ENCODE assay signal across 1 cellular context in genomic region chr1:61450454-61451213, GRCh38.
TF ChIP-seq lines count a peak whose summit lies in the region.

No MANE protein-coding gene starts in this region.

TF ChIP-seq in HepG2, 621 proteins besides CTCF, POLR2A, EP300 and RAD21 (continued from another document):
- no peak for TF ChIP-seq ZNF543 (CRISPR knock-in tag; IDR thresholded peaks at IDR 0.05)
- TF ChIP-seq ZNF672 (CRISPR knock-in tag; IDR thresholded peaks at IDR 0.05) = no peak
- TF ChIP-seq, protein P1, sequence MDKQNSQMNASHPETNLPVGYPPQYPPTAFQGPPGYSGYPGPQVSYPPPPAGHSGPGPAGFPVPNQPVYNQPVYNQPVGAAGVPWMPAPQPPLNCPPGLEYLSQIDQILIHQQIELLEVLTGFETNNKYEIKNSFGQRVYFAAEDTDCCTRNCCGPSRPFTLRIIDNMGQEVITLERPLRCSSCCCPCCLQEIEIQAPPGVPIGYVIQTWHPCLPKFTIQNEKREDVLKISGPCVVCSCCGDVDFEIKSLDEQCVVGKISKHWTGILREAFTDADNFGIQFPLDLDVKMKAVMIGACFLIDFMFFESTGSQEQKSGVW (CRISPR knock-in tag; IDR thresholded peaks at IDR 0.05; ENCODE audit: borderline replicate concordance) = no peak
- TF ChIP-seq PBX3 (CRISPR knock-in tag; IDR thresholded peaks at IDR 0.05; ENCODE audit: borderline replicate concordance) = no peak
- TF ChIP-seq ZNF451 (CRISPR knock-in tag; IDR thresholded peaks at IDR 0.05) = no peak
- TF ChIP-seq, protein P2, sequence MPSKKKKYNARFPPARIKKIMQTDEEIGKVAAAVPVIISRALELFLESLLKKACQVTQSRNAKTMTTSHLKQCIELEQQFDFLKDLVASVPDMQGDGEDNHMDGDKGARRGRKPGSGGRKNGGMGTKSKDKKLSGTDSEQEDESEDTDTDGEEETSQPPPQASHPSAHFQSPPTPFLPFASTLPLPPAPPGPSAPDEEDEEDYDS (CRISPR knock-in tag; IDR thresholded peaks at IDR 0.05) = no peak
- no peak for TF ChIP-seq RFX1 (IDR thresholded peaks at IDR 0.05)
- TF ChIP-seq, protein P3, sequence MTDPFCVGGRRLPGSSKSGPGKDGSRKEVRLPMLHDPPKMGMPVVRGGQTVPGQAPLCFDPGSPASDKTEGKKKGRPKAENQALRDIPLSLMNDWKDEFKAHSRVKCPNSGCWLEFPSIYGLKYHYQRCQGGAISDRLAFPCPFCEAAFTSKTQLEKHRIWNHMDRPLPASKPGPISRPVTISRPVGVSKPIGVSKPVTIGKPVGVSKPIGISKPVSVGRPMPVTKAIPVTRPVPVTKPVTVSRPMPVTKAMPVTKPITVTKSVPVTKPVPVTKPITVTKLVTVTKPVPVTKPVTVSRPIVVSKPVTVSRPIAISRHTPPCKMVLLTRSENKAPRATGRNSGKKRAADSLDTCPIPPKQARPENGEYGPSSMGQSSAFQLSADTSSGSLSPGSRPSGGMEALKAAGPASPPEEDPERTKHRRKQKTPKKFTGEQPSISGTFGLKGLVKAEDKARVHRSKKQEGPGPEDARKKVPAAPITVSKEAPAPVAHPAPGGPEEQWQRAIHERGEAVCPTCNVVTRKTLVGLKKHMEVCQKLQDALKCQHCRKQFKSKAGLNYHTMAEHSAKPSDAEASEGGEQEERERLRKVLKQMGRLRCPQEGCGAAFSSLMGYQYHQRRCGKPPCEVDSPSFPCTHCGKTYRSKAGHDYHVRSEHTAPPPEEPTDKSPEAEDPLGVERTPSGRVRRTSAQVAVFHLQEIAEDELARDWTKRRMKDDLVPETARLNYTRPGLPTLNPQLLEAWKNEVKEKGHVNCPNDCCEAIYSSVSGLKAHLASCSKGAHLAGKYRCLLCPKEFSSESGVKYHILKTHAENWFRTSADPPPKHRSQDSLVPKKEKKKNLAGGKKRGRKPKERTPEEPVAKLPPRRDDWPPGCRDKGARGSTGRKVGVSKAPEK (CRISPR knock-in tag; IDR thresholded peaks at IDR 0.05; ENCODE audit: borderline replicate concordance) = no peak
- no peak for TF ChIP-seq ZFP1 (CRISPR knock-in tag; IDR thresholded peaks at IDR 0.05)
- no peak for TF ChIP-seq HOXA5 (CRISPR knock-in tag; IDR thresholded peaks at IDR 0.05)
- no peak for TF ChIP-seq ISX (CRISPR knock-in tag; conservative IDR thresholded peaks at IDR 0.05)
- TF ChIP-seq ZC3H4 (CRISPR knock-in tag; IDR thresholded peaks at IDR 0.05; ENCODE audit: borderline replicate concordance) = no peak
- TF ChIP-seq SMAD9 (CRISPR knock-in tag; IDR thresholded peaks at IDR 0.05) = no peak
- no peak for TF ChIP-seq ZNF281 (CRISPR knock-in tag; IDR thresholded peaks at IDR 0.05; ENCODE audit: borderline replicate concordance)
- no peak for TF ChIP-seq ZNF607 (CRISPR knock-in tag; IDR thresholded peaks at IDR 0.05; ENCODE audit: borderline replicate concordance)
- TF ChIP-seq ZFP62 (CRISPR knock-in tag; IDR thresholded peaks at IDR 0.05) = no peak
- TF ChIP-seq BCL6 (CRISPR knock-in tag; IDR thresholded peaks at IDR 0.05) = 0 out of 2 replicates have a peak, but pooled peaks have one; percentile 25
- no peak for TF ChIP-seq ZBTB42 (CRISPR knock-in tag; IDR thresholded peaks at IDR 0.05)
- peak; percentile 20; the same call in 1 of the 2 replicates for TF ChIP-seq CREM (IDR thresholded peaks at IDR 0.05)
- TF ChIP-seq CREM (CRISPR knock-in tag; IDR thresholded peaks at IDR 0.05) = no peak
- no peak for TF ChIP-seq ZNF235 (CRISPR knock-in tag; IDR thresholded peaks at IDR 0.05; ENCODE audit: borderline replicate concordance)
- TF ChIP-seq NR2F1 (CRISPR knock-in tag; IDR thresholded peaks at IDR 0.05) = no peak
- TF ChIP-seq NR0B2 (CRISPR knock-in tag; IDR thresholded peaks at IDR 0.05) = no peak
- 0 out of 2 replicates have a peak, but pooled peaks have one; percentile 33 for TF ChIP-seq ATF1 (CRISPR knock-in tag; IDR thresholded peaks at IDR 0.05)
- no peak for TF ChIP-seq ZNF12 (CRISPR knock-in tag; IDR thresholded peaks at IDR 0.05)
- no peak for TF ChIP-seq TEAD2 (CRISPR knock-in tag; IDR thresholded peaks at IDR 0.05)
- TF ChIP-seq FOSL1 (CRISPR knock-in tag; IDR thresholded peaks at IDR 0.05; ENCODE audit: borderline replicate concordance) = no peak
- peak; percentile 70 for TF ChIP-seq ZNF263 (CRISPR knock-in tag; IDR thresholded peaks at IDR 0.05)
- peak; percentile 56; the same call in 1 of the 2 replicates for TF ChIP-seq POGZ (CRISPR knock-in tag; IDR thresholded peaks at IDR 0.05)
- no peak for TF ChIP-seq HHEX (CRISPR knock-in tag; IDR thresholded peaks at IDR 0.05)
- TF ChIP-seq ZNF10 (CRISPR knock-in tag; IDR thresholded peaks at IDR 0.05; ENCODE audit: borderline replicate concordance, low read depth) = no peak
- no peak for TF ChIP-seq ZNF468 (CRISPR knock-in tag; IDR thresholded peaks at IDR 0.05)
- TF ChIP-seq REXO4 (CRISPR knock-in tag; IDR thresholded peaks at IDR 0.05; ENCODE audit: borderline replicate concordance) = no peak
- peak; percentile 41; the same call in 1 of the 2 replicates for TF ChIP-seq DPF2 (CRISPR knock-in tag; IDR thresholded peaks at IDR 0.05; ENCODE audit: borderline replicate concordance, low read depth)
- TF ChIP-seq, protein P4, sequence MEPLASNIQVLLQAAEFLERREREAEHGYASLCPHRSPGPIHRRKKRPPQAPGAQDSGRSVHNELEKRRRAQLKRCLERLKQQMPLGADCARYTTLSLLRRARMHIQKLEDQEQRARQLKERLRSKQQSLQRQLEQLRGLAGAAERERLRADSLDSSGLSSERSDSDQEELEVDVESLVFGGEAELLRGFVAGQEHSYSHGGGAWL (CRISPR knock-in tag; IDR thresholded peaks at IDR 0.05) = no peak
- no peak for TF ChIP-seq NCOA1 (CRISPR knock-in tag; IDR thresholded peaks at IDR 0.05)
- TF ChIP-seq TOE1 (CRISPR knock-in tag; IDR thresholded peaks at IDR 0.05) = no peak
- 0 out of 2 replicates have a peak, but pooled peaks have one; percentile 19 for TF ChIP-seq RCOR2 (CRISPR knock-in tag; IDR thresholded peaks at IDR 0.05)
- no peak for TF ChIP-seq RBFOX2 (IDR thresholded peaks at IDR 0.05; ENCODE audit: low read depth, low read length)
- TF ChIP-seq KDM1A (CRISPR knock-in tag; IDR thresholded peaks at IDR 0.05) = no peak
- TF ChIP-seq DZIP1 (CRISPR knock-in tag; IDR thresholded peaks at IDR 0.05) = no peak
- TF ChIP-seq ZNF567 (CRISPR knock-in tag; IDR thresholded peaks at IDR 0.05; ENCODE audit: borderline replicate concordance) = no peak
- TF ChIP-seq KAT2B (IDR thresholded peaks at IDR 0.05; ENCODE audit: borderline replicate concordance, low read depth, low read length) = no peak
- no peak for TF ChIP-seq ZC3H13 (CRISPR knock-in tag; IDR thresholded peaks at IDR 0.05)
- no peak for TF ChIP-seq GFI1 (CRISPR knock-in tag; IDR thresholded peaks at IDR 0.05; ENCODE audit: borderline replicate concordance)
- no peak for TF ChIP-seq RAD51 (IDR thresholded peaks at IDR 0.05; ENCODE audit: borderline replicate concordance)
- TF ChIP-seq THAP8 (CRISPR knock-in tag; IDR thresholded peaks at IDR 0.05; ENCODE audit: borderline replicate concordance) = no peak
- no peak for TF ChIP-seq ZNF660 (CRISPR knock-in tag; IDR thresholded peaks at IDR 0.05; ENCODE audit: borderline replicate concordance, low read depth)
- no peak for TF ChIP-seq MAFG (CRISPR knock-in tag; IDR thresholded peaks at IDR 0.05)
- TF ChIP-seq, protein P5, sequence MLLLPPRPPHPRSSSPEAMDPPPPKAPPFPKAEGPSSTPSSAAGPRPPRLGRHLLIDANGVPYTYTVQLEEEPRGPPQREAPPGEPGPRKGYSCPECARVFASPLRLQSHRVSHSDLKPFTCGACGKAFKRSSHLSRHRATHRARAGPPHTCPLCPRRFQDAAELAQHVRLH (CRISPR knock-in tag; IDR thresholded peaks at IDR 0.05; ENCODE audit: borderline replicate concordance, low read depth) = no peak
- TF ChIP-seq MBD4 (IDR thresholded peaks at IDR 0.05; ENCODE audit: borderline replicate concordance, low read length) = no peak
TF ChIP-seq in HepG2: peak in this region for 47.
